Comparison of ENCODE assay signal across 1 cellular context in genomic region chr7:103996017-103996551, GRCh38.
TF ChIP-seq lines count a peak whose summit lies in the region.

No MANE protein-coding gene starts in this region.

TF ChIP-seq in K562, 482 proteins besides CTCF, POLR2A, EP300 and RAD21 (continued from another document and continues in another):
- TF ChIP-seq RREB1 (CRISPR knock-in tag; IDR thresholded peaks at IDR 0.05), result peak; percentile 62; the same call in 1 of the 2 replicates
- TF ChIP-seq TARDBP (IDR thresholded peaks at IDR 0.05), result peak; percentile 99
- TF ChIP-seq CREM (IDR thresholded peaks at IDR 0.05; ENCODE audit: low read depth), result peak; percentile 94
- TF ChIP-seq ZNF561 (CRISPR knock-in tag; conservative IDR thresholded peaks at IDR 0.05), result no peak
- TF ChIP-seq ZZZ3 (IDR thresholded peaks at IDR 0.05), result peak; percentile 54; the same call in 1 of the 2 replicates
- TF ChIP-seq ARNT (IDR thresholded peaks at IDR 0.05), result peak; percentile 99 to 100
- no peak for TF ChIP-seq TBP (optimal IDR thresholded peaks at IDR 0.05; ENCODE audit: low read depth, low read length)
- no peak for TF ChIP-seq E4F1 (CRISPR knock-in tag; IDR thresholded peaks at IDR 0.05; ENCODE audit: borderline replicate concordance)
- TF ChIP-seq ZNF398 (CRISPR knock-in tag; IDR thresholded peaks at IDR 0.05), result no peak
- TF ChIP-seq ELF4 (CRISPR knock-in tag; IDR thresholded peaks at IDR 0.05), result peak; percentile 99
- peak; percentile 99 for TF ChIP-seq GATAD2B (IDR thresholded peaks at IDR 0.05; ENCODE audit: borderline replicate concordance)
- no peak for TF ChIP-seq RBFOX2 (IDR thresholded peaks at IDR 0.05; ENCODE audit: low read depth, low read length)
- peak; percentile 70; the same call in 1 of the 2 replicates for TF ChIP-seq MIER1 (IDR thresholded peaks at IDR 0.05; ENCODE audit: low read depth)
- peak; percentile 94 for TF ChIP-seq ZNF274 (IDR thresholded peaks at IDR 0.05; ENCODE audit: borderline replicate concordance, low read depth, low read length)
- no peak for TF ChIP-seq HDAC8 (tag; IDR thresholded peaks at IDR 0.05)
- peak; percentile 99 for TF ChIP-seq SMARCE1 (IDR thresholded peaks at IDR 0.05)
- TF ChIP-seq ESRRB (CRISPR knock-in tag; IDR thresholded peaks at IDR 0.05; ENCODE audit: borderline replicate concordance), result no peak
- no peak for TF ChIP-seq ZNF707 (CRISPR knock-in tag; conservative IDR thresholded peaks at IDR 0.05)
- no peak for TF ChIP-seq RBM25 (IDR thresholded peaks at IDR 0.05; ENCODE audit: low read depth, low read length, severe bottlenecking)
- no peak for TF ChIP-seq ZNF511 (CRISPR knock-in tag; IDR thresholded peaks at IDR 0.05)
- TF ChIP-seq HMBOX1 (IDR thresholded peaks at IDR 0.05), result peak; percentile 78
- TF ChIP-seq MITF (IDR thresholded peaks at IDR 0.05), result peak; percentile 45; the same call in 1 of the 2 replicates
- no peak for TF ChIP-seq THAP12 (CRISPR knock-in tag; IDR thresholded peaks at IDR 0.05)
- no peak for TF ChIP-seq MTF1 (CRISPR knock-in tag; IDR thresholded peaks at IDR 0.05; ENCODE audit: borderline replicate concordance)
- no peak for TF ChIP-seq ZNF143 (CRISPR knock-in tag; IDR thresholded peaks at IDR 0.05)
- no peak for TF ChIP-seq ZSCAN29 (IDR thresholded peaks at IDR 0.05)
- TF ChIP-seq ZFP36 (IDR thresholded peaks at IDR 0.05; ENCODE audit: low read depth, low read length, partially characterized antibody), result no peak
- TF ChIP-seq PCBP2 (IDR thresholded peaks at IDR 0.05; ENCODE audit: low read depth, low read length, poor library complexity, severe bottlenecking), result no peak
- no peak for TF ChIP-seq ZC3H4 (CRISPR knock-in tag; IDR thresholded peaks at IDR 0.05; ENCODE audit: borderline replicate concordance)
- no peak for TF ChIP-seq MLX (CRISPR knock-in tag; conservative IDR thresholded peaks at IDR 0.05)
- peak; percentile 100 for TF ChIP-seq PML (IDR thresholded peaks at IDR 0.05; ENCODE audit: low read length)
- no peak for TF ChIP-seq SUPT5H (IDR thresholded peaks at IDR 0.05)
- TF ChIP-seq SIX5 (IDR thresholded peaks at IDR 0.05; ENCODE audit: borderline replicate concordance in 1 of 2, insufficient read depth in 1 of 2, low read depth in 1 of 2, low read length in 2 of 2), result no peak
- no peak for TF ChIP-seq ZNF184 (CRISPR knock-in tag; IDR thresholded peaks at IDR 0.05)
- peak; percentile 73 for TF ChIP-seq TAF1 (IDR thresholded peaks at IDR 0.05; ENCODE audit: control insufficient read depth, extremely low read depth, insufficient read depth, low read length, severe bottlenecking)
- TF ChIP-seq EP400 (IDR thresholded peaks at IDR 0.05), result peak; percentile 82
- peak; percentile 89 to 99; a peak in 3 of 4 replicates for TF ChIP-seq HDAC1 (IDR thresholded peaks at IDR 0.05)
- TF ChIP-seq ZNF224 (CRISPR knock-in tag; IDR thresholded peaks at IDR 0.05), result no peak
- TF ChIP-seq PHB2 (IDR thresholded peaks at IDR 0.05; ENCODE audit: low read depth), result peak; percentile 100
- TF ChIP-seq TOE1 (IDR thresholded peaks at IDR 0.05; ENCODE audit: borderline replicate concordance), result peak; percentile 79
- no peak for TF ChIP-seq TOE1 (CRISPR knock-in tag; IDR thresholded peaks at IDR 0.05; ENCODE audit: borderline replicate concordance, low read depth)
- TF ChIP-seq GABPB2 (CRISPR knock-in tag; conservative IDR thresholded peaks at IDR 0.05), result no peak; the same call in 1 of the 2 replicates
- TF ChIP-seq SAFB (IDR thresholded peaks at IDR 0.05; ENCODE audit: borderline replicate concordance, low read depth, low read length), result peak; percentile 69; the same call in 1 of the 2 replicates
- no peak for TF ChIP-seq CHD1 (IDR thresholded peaks at IDR 0.05; ENCODE audit: low read length)
- peak; percentile 94 for TF ChIP-seq CLOCK (CRISPR knock-in tag; IDR thresholded peaks at IDR 0.05; ENCODE audit: borderline replicate concordance)
- no peak for TF ChIP-seq ZBTB7A (IDR thresholded peaks at IDR 0.05; ENCODE audit: borderline replicate concordance, control insufficient read depth, low read depth, low read length)
- peak; percentile 98 for TF ChIP-seq ZNF766 (CRISPR knock-in tag; conservative IDR thresholded peaks at IDR 0.05)
- TF ChIP-seq ZFPM2 (CRISPR knock-in tag; IDR thresholded peaks at IDR 0.05), result no peak
- TF ChIP-seq ETV5 (CRISPR knock-in tag; IDR thresholded peaks at IDR 0.05; ENCODE audit: low read depth), result no peak
- TF ChIP-seq IRF2 (CRISPR knock-in tag; IDR thresholded peaks at IDR 0.05), result no peak
